15 cellular contexts compared by ENCODE assay signal in the genomic region with DNA sequence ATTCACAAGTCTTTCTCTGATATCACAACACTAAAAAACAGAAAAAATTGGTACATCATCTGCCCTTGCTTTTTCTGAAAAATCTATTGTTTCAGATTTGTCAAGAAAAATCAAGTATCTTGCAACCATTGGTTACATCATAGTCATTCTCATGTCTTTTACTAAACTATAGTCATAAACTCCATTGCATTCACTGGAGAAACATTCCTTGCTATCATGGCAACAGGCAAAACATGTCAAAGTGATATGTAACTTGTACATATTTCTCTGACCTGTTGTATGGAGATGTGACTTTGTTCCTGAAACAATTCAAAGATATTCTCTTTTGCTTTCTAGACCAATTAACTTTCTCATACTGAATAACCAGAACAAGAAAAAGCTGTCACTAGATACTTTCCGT.
"Had no signal": no experiment of that assay in that cellular context is flagged by ENCODE, and none has a peak within 500 bp of the region (broad histone marks: within the 10 kb centered on the region; RNA-seq: fewer than 3 reads in every experiment).

No MANE protein-coding gene starts in this region.

- H3K27ac ChIP-seq: colonic mucosa, left ventricle myocardium inferior, parathyroid adenoma, SJSA1, tibial nerve, VCaP had no signal

- H3K79me2 ChIP-seq: parathyroid adenoma had no signal

- DNase-seq: activated CD4-positive, alpha-beta memory T cell treated with anti-CD3 and anti-CD28 coated beads, Interleukin-2, amount 10 ng/mL, durations not matched to agents 7 days and 5 days; activated CD8-positive, alpha-beta memory T cell treated with anti-CD3 and anti-CD28 coated beads, Interleukin-2, amount 50 U/mL, for 48 hours; activated naive CD4-positive, alpha-beta T cell treated with anti-CD3 and anti-CD28 coated beads for 36 hours; caudate nucleus; colonic mucosa; effector CD4-positive, alpha-beta T cell; head of caudate nucleus; left ventricle myocardium inferior; small intestine; T-helper 1 cell had no signal

- H2AFZ ChIP-seq: parathyroid adenoma had no signal

- H3K4me1 ChIP-seq: colonic mucosa, parathyroid adenoma, SJSA1 had no signal

- H3K9ac ChIP-seq: parathyroid adenoma had no signal

- ATAC-seq: stimulated activated effector memory CD8-positive, alpha-beta T cell treated with anti-CD3 and anti-CD28 coated beads, Interleukin-12 subunit alpha, Interleukin-12 subunit beta, amount 100 ng/mL, for 72 hours had no signal

- H3K36me3 ChIP-seq: colonic mucosa, left ventricle myocardium inferior, SJSA1, tibial nerve had no signal

- H3K9me3 ChIP-seq: colonic mucosa, left ventricle myocardium inferior, SJSA1, tibial nerve had no signal

- H3K27me3 ChIP-seq: colonic mucosa, SJSA1, tibial nerve had no signal

- H3K4me3 ChIP-seq: colonic mucosa, left ventricle myocardium inferior, SJSA1, tibial nerve had no signal
